ENCODE assay signal across 8 cellular contexts in the genomic region with DNA sequence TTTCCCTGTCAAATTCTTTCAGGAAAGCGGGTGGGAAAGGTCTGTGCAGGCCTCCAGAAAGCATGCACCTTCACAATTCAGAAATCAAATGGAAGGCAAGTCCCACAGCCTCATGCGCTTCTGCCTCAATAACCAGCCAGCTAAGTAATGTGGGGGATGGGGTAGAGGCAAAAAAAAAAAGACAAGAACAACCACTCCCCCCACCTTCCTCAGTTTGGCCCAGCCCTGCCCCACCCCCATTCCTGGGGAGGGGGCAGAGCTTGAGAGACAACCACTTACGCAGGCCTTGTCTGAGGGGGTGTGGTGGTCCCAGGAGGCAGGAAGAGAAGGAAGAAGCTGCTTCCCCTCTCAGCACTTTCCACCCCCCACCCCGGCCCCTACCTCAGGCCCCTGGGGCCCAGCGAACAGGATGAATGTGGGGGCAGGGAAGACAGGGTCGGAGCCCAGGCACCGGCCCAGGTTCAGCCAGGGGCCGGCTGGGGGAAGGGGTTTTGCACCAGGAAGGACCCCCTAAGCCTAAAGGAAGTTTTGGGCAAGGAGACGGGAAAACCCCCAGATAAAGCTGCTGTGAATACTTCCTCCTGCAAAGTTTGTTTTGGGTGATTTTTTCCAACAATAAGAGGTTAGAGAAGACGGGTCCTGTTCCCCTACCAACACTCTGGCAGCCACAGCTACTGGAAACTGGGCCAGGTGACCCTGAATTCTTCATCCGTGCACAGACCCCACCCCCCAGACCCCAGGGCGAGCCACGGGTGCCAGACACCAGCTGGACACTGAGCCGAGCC. TPM values are rescaled to one million over a fixed set of nuclear protein-coding genes. Genes with fewer than 3 reads are reported as not detected.
DNase-seq lines count a peak whose midpoint lies in the region; ATAC-seq, FAIRE-seq and TF ChIP-seq lines count a peak whose summit lies in the region.

No MANE protein-coding gene starts in this region.

- H3K27ac Mint-ChIP-seq in activated naive CD8-positive, alpha-beta T cell treated with anti-CD3 and anti-CD28 coated beads, Interleukin-2, amount 10 ng/mL, durations not matched to agents 7 days and 5 days = no peak overlapping the region
- H3K27ac Mint-ChIP-seq in stimulated activated effector memory CD8-positive, alpha-beta T cell treated with anti-CD3 and anti-CD28 coated beads, Interleukin-12 subunit alpha, Interleukin-12 subunit beta, amount 100 ng/mL, for 72 hours = no peak overlapping the region

- peaks cover 19% of the 10 kb centered on the region for H3K4me1 Mint-ChIP-seq in activated naive CD8-positive, alpha-beta T cell treated with anti-CD3 and anti-CD28 coated beads, Interleukin-2, amount 10 ng/mL, durations not matched to agents 7 days and 5 days
- peaks cover 39% of the 10 kb centered on the region for H3K4me1 Mint-ChIP-seq in stimulated activated effector memory CD8-positive, alpha-beta T cell treated with anti-CD3 and anti-CD28 coated beads, Interleukin-12 subunit alpha, Interleukin-12 subunit beta, amount 100 ng/mL, for 72 hours

- POLR2A ChIA-PET in activated naive CD8-positive, alpha-beta T cell treated with anti-CD3 and anti-CD28 coated beads, Interleukin-2, amount 10 ng/mL, durations not matched to agents 7 days and 5 days (lab: Charles Lee) = interaction anchor here (0.6 kb wide), 1 partner anchor 180 kb away, joined by 4 read pairs; no protein-coding TSS in a partner anchor

- no peak for ATAC-seq in activated naive CD8-positive, alpha-beta T cell treated with anti-CD3 and anti-CD28 coated beads, Interleukin-2, amount 10 ng/mL, durations not matched to agents 7 days and 5 days (ENCODE audit: low read depth)
- ATAC-seq in stimulated activated effector memory CD8-positive, alpha-beta T cell treated with anti-CD3 and anti-CD28 coated beads, Interleukin-12 subunit alpha, Interleukin-12 subunit beta, amount 100 ng/mL, for 72 hours = no peak
- no peak for ATAC-seq in HG03354 (IDR thresholded peaks at IDR 0.05; ENCODE audit: poor library complexity, severe bottlenecking, unreplicated experiment)

- H3K9me3 ChIP-seq in HUES64 (ENCODE audit: insufficient read depth, low read depth, low read length) (no peaks in the 10 kb centered on the region), iPS-20b (ENCODE audit: insufficient read depth, low read depth, low read length) (no peaks in the 10 kb centered on the region)

- H3K4me1 ChIP-seq in HUES64 (ENCODE audit: insufficient read depth, low read length) (peaks cover 28% of the 10 kb centered on the region), iPS-20b (ENCODE audit: insufficient read depth, low read length) (peaks cover 11% of the 10 kb centered on the region; the same call in 1 of the 2 replicates)

- H3K27me3 Mint-ChIP-seq in activated naive CD8-positive, alpha-beta T cell treated with anti-CD3 and anti-CD28 coated beads, Interleukin-2, amount 10 ng/mL, durations not matched to agents 7 days and 5 days = peaks cover 30% of the 10 kb centered on the region

- TF ChIP-seq CTCF in D721Med (IDR thresholded peaks at IDR 0.05; ENCODE audit: insufficient read depth, missing control alignments) = no peak

- no peak for FAIRE-seq in D721Med (lab: Jason Lieb, UNC)

- no peaks in the 10 kb centered on the region for H3K9me3 Mint-ChIP-seq in activated naive CD8-positive, alpha-beta T cell treated with anti-CD3 and anti-CD28 coated beads, Interleukin-2, amount 10 ng/mL, durations not matched to agents 7 days and 5 days
- no peaks in the 10 kb centered on the region for H3K9me3 Mint-ChIP-seq in stimulated activated effector memory CD8-positive, alpha-beta T cell treated with anti-CD3 and anti-CD28 coated beads, Interleukin-12 subunit alpha, Interleukin-12 subunit beta, amount 100 ng/mL, for 72 hours

- H3K36me3 ChIP-seq in HUES64 (ENCODE audit: insufficient read depth, low read length) (no peaks in the 10 kb centered on the region), iPS-20b (ENCODE audit: insufficient read depth, low read depth, low read length) (no peaks in the 10 kb centered on the region)

- H3K36me3 Mint-ChIP-seq in activated naive CD8-positive, alpha-beta T cell treated with anti-CD3 and anti-CD28 coated beads, Interleukin-2, amount 10 ng/mL, durations not matched to agents 7 days and 5 days = no peaks in the 10 kb centered on the region
- no peaks in the 10 kb centered on the region for H3K36me3 Mint-ChIP-seq in stimulated activated effector memory CD8-positive, alpha-beta T cell treated with anti-CD3 and anti-CD28 coated beads, Interleukin-12 subunit alpha, Interleukin-12 subunit beta, amount 100 ng/mL, for 72 hours

- no peaks in the 10 kb centered on the region for H3K27me3 ChIP-seq in HUES64 (ENCODE audit: insufficient read depth, low read length)
- peaks cover 14% of the 10 kb centered on the region; the same call in 1 of the 2 replicates for H3K27me3 ChIP-seq in iPS-20b (ENCODE audit: insufficient read depth, low read length)

- WGBS in HUES64 = 0% methylated on average over 11 of the region's 14 CpGs

- peak overlapping the region; percentile 47 for H3K4me3 Mint-ChIP-seq in activated naive CD8-positive, alpha-beta T cell treated with anti-CD3 and anti-CD28 coated beads, Interleukin-2, amount 10 ng/mL, durations not matched to agents 7 days and 5 days
- H3K4me3 Mint-ChIP-seq in stimulated activated effector memory CD8-positive, alpha-beta T cell treated with anti-CD3 and anti-CD28 coated beads, Interleukin-12 subunit alpha, Interleukin-12 subunit beta, amount 100 ng/mL, for 72 hours = peak overlapping the region; percentile 39

- H3K4me3 ChIP-seq in HUES64 (ENCODE audit: low read length) (peak overlapping the region; percentile 78), iPS-20b (ENCODE audit: low read length) (peak overlapping the region; percentile 87)

- H3K9ac ChIP-seq in HUES64 (ENCODE audit: low read depth, low read length) (peak overlapping the region; percentile 79), iPS-20b (ENCODE audit: low read depth, low read length) (peak overlapping the region; percentile 94)

- H3K27ac ChIP-seq in HUES64 (ENCODE audit: low read depth, low read length) (peak overlapping the region; percentile 96), iPS-20b (ENCODE audit: low read length) (peak overlapping the region; percentile 73)

- no peak for DNase-seq in activated naive CD8-positive, alpha-beta T cell treated with anti-CD3 and anti-CD28 coated beads, Interleukin-2, amount 10 ng/mL, durations not matched to agents 7 days and 5 days
- no peak for DNase-seq in stimulated activated effector memory CD8-positive, alpha-beta T cell treated with anti-CD3 and anti-CD28 coated beads, Interleukin-12 subunit alpha, Interleukin-12 subunit beta, amount 100 ng/mL, for 72 hours (ENCODE audit: low spot score in 2 of 2)
- no peak for DNase-seq in D721Med (ENCODE audit: insufficient read length, low spot score)
- no peak for DNase-seq in NOMO-1 treated with dmso at 0.1 percent for 144 hours (lab: John Stamatoyannopoulos, UW; ENCODE audit: unreplicated experiment)
- no peak for DNase-seq in NCI-H2107 (lab: John Stamatoyannopoulos, UW)

RNA-seq across cellular contexts. Expression of a gene that starts 1.2 kb away (rescaled TPM):
- polyA plus RNA-seq in HUES64 (2013, experiment 1 of 2) = 61.3 TPM
- polyA plus RNA-seq in HUES64 (2013, experiment 2 of 2) = 64.8 TPM
- 10 to 100 TPM; 10.1 to 12.8 TPM for total RNA-seq in activated naive CD8-positive, alpha-beta T cell treated with anti-CD3 and anti-CD28 coated beads, Interleukin-2, amount 10 ng/mL, durations not matched to agents 7 days and 5 days

RNA-seq across cellular contexts. Expression of a gene that starts 26.5 kb away (rescaled TPM):
- 18.0 TPM for polyA plus RNA-seq in HUES64 (2013, experiment 1 of 2)
- 22.3 TPM for polyA plus RNA-seq in HUES64 (2013, experiment 2 of 2)
- 1 to 10 TPM; 3.2 to 3.7 TPM for total RNA-seq in activated naive CD8-positive, alpha-beta T cell treated with anti-CD3 and anti-CD28 coated beads, Interleukin-2, amount 10 ng/mL, durations not matched to agents 7 days and 5 days

RNA-seq across cellular contexts. Expression of a gene that starts 27.5 kb away (rescaled TPM):
- 108 TPM for polyA plus RNA-seq in HUES64 (2013, experiment 1 of 2)
- polyA plus RNA-seq in HUES64 (2013, experiment 2 of 2) = 105 TPM
- total RNA-seq in activated naive CD8-positive, alpha-beta T cell treated with anti-CD3 and anti-CD28 coated beads, Interleukin-2, amount 10 ng/mL, durations not matched to agents 7 days and 5 days = under 1 TPM; 0.53 to 0.94 TPM

RNA-seq across cellular contexts. Expression of a gene that starts 50.7 kb away (rescaled TPM):
- polyA plus RNA-seq in HUES64 (2013, experiment 1 of 2) = 60.6 TPM
- polyA plus RNA-seq in HUES64 (2013, experiment 2 of 2) = 57.7 TPM
- 10 to 100 TPM; 30.1 to 35.4 TPM for total RNA-seq in activated naive CD8-positive, alpha-beta T cell treated with anti-CD3 and anti-CD28 coated beads, Interleukin-2, amount 10 ng/mL, durations not matched to agents 7 days and 5 days

RNA-seq across cellular contexts. Expression of a gene that starts 50.8 kb away (rescaled TPM):
- polyA plus RNA-seq in HUES64 (2013, experiment 1 of 2) = 0.60 TPM
- 0.95 TPM for polyA plus RNA-seq in HUES64 (2013, experiment 2 of 2)
- total RNA-seq in activated naive CD8-positive, alpha-beta T cell treated with anti-CD3 and anti-CD28 coated beads, Interleukin-2, amount 10 ng/mL, durations not matched to agents 7 days and 5 days = under 1 TPM in 1 of 2 experiments, not detected in 1; 0.14 TPM
